In the genomic region with DNA sequence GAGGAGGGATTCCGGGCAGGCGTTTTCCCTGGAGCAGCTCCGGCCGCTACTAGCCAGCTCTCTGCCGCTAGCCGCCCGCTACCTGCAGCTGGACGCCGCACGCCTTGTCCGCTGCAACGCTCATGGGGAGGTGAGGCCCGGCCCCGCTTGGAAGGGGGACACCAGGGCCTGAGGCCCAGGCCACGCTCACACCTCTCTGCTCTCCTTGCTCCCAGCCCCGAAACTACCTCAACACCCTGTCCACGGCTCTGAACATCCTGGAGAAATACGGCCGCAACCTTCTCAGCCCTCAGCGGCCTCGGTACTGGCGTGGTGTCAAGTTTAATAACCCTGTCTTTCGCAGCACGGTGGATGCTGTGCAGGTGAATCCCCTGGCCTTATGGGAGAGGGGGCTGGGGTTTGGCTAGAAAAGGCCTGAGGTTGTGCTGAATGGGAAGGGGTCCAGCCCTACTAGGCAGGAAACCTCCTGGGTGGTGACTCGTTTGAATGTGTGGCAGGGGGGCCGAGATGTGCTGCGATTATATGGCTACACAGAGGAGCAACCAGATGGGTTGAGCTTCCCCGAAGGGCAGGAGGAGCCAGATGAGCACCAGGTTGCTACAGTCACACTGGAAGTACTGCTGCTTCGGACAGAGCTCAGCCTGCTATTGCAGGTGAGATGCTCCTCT, we compare ENCODE assay signal across 8 cellular contexts. TPM values are rescaled to one million over a fixed set of nuclear protein-coding genes. Genes with fewer than 3 reads are reported as not detected.
DNase-seq lines count a peak whose midpoint lies in the region; ATAC-seq, FAIRE-seq and TF ChIP-seq lines count a peak whose summit lies in the region.

No MANE protein-coding gene starts in this region.

- no peaks in the 10 kb centered on the region for H3K9me3 Mint-ChIP-seq in activated naive CD4-positive, alpha-beta T cell treated with anti-CD3 and anti-CD28 coated beads, Interleukin-2, amount 50 U/mL, for 24 hours

- H3K4me1 ChIP-seq in lower lobe of right lung (peaks cover 36% of the 10 kb centered on the region), urinary bladder (ENCODE audit: insufficient read depth) (no peaks in the 10 kb centered on the region)

- no peaks in the 10 kb centered on the region for H3K9me3 ChIP-seq in lower lobe of right lung

- peak overlapping the region; percentile 90 for H3K27ac ChIP-seq in lower lobe of right lung
- peak overlapping the region; percentile 52 for H3K27ac ChIP-seq in urinary bladder (ENCODE audit: low read depth)

- peaks cover 12% of the 10 kb centered on the region for H3K36me3 Mint-ChIP-seq in activated naive CD4-positive, alpha-beta T cell treated with anti-CD3 and anti-CD28 coated beads, Interleukin-2, amount 50 U/mL, for 24 hours

- ATAC-seq in lower lobe of right lung: peak in 1 of 2 donors; percentile 0
- ATAC-seq in GM21576 (IDR thresholded peaks at IDR 0.05; ENCODE audit: unreplicated experiment): no peak

- H3K27ac Mint-ChIP-seq in activated naive CD4-positive, alpha-beta T cell treated with anti-CD3 and anti-CD28 coated beads, Interleukin-2, amount 50 U/mL, for 24 hours: peak overlapping the region; percentile 70

- FAIRE-seq in GM19239 (lab: Jason Lieb, UNC): no peak

- H3K4me3 ChIP-seq in lower lobe of right lung (peak overlapping the region; percentile 97), urinary bladder (ENCODE audit: low read depth, low read length) (peak overlapping the region; percentile 74)

- no peak for DNase-seq in activated naive CD4-positive, alpha-beta T cell treated with anti-CD3 and anti-CD28 coated beads, Interleukin-2, amount 50 U/mL, for 16 hours
- DNase-seq in astrocyte of the hippocampus (ENCODE audit: low read depth, low spot score) (peak; percentile 36), lower lobe of right lung (peak; percentile 65), GM19239 (ENCODE audit: insufficient read length, low spot score) (no peak), cerebellar cortex (ENCODE audit: low spot score) (no peak)

- no peaks in the 10 kb centered on the region for H3K27me3 Mint-ChIP-seq in activated naive CD4-positive, alpha-beta T cell treated with anti-CD3 and anti-CD28 coated beads, Interleukin-2, amount 50 U/mL, for 24 hours

- peak overlapping the region; percentile 99 for H3K4me3 Mint-ChIP-seq in activated naive CD4-positive, alpha-beta T cell treated with anti-CD3 and anti-CD28 coated beads, Interleukin-2, amount 50 U/mL, for 24 hours

- WGBS in urinary bladder: 6% methylated on average over 29 of the region's 29 CpGs

- TF ChIP-seq CTCF in lower lobe of right lung (IDR thresholded peaks at IDR 0.05): no peak

- peaks cover 67% of the 10 kb centered on the region for H3K36me3 ChIP-seq in lower lobe of right lung
- H3K36me3 ChIP-seq in urinary bladder (ENCODE audit: insufficient read depth): peaks cover 4% of the 10 kb centered on the region

- intact Hi-C loops in lower lobe of right lung (cut with DNase I): no loop called here

- no peaks in the 10 kb centered on the region for H3K27me3 ChIP-seq in lower lobe of right lung (ENCODE audit: low read depth)

- peaks cover 56% of the 10 kb centered on the region for H3K4me1 Mint-ChIP-seq in activated naive CD4-positive, alpha-beta T cell treated with anti-CD3 and anti-CD28 coated beads, Interleukin-2, amount 50 U/mL, for 24 hours

RNA-seq across cellular contexts. Expression of gene RNF31, which starts 0.6 kb away (rescaled TPM):
- total RNA-seq in lower lobe of right lung (67.3 TPM), urinary bladder (30.8 TPM)
- polyA plus RNA-seq in urinary bladder: 45.8 TPM

RNA-seq across cellular contexts. Expression of gene PSME2, which starts 1.5 kb away (rescaled TPM):
- 144 TPM for total RNA-seq in lower lobe of right lung
- 67.9 TPM for total RNA-seq in urinary bladder
- polyA plus RNA-seq in urinary bladder: 97.7 TPM

RNA-seq across cellular contexts. Expression of gene EMC9, which starts 6.5 kb away (rescaled TPM):
- total RNA-seq in lower lobe of right lung (9.3 TPM), urinary bladder (5.0 TPM)
- polyA plus RNA-seq in urinary bladder: 24.4 TPM

RNA-seq across cellular contexts. Expression of gene PSME1, which starts 11.9 kb away (rescaled TPM):
- total RNA-seq in lower lobe of right lung (198 TPM), urinary bladder (78.0 TPM)
- 214 TPM for polyA plus RNA-seq in urinary bladder

RNA-seq across cellular contexts. Expression of gene IRF9, which starts 13.2 kb away (rescaled TPM):
- 158 TPM for total RNA-seq in lower lobe of right lung
- total RNA-seq in urinary bladder: 56.8 TPM
- 106 TPM for polyA plus RNA-seq in urinary bladder

Comparison
In these comparisons a context has a peak if more than half of its experiments do, and no peak if none do; other contexts are left out.
1. DNase-seq: peak in astrocyte of the hippocampus (single experiment) and lower lobe of right lung (single experiment); none in activated naive CD4-positive, alpha-beta T cell treated with anti-CD3 and anti-CD28 coated beads, Interleukin-2, amount 50 U/mL, for 16 hours (single experiment), GM19239 (single experiment) and cerebellar cortex (single experiment).